In genomic region chr7:761631-762030, GRCh38 we compare ENCODE assay signal across 26 cellular contexts.
"Had no signal": no experiment of that assay in that cellular context is flagged by ENCODE, and none has a peak within 500 bp of the region (broad histone marks: within the 10 kb centered on the region; RNA-seq: fewer than 3 reads in every experiment).

No MANE protein-coding gene starts in this region.

- FAIRE-seq: colon, endothelial cell of umbilical vein, frontal cortex had no signal

- H3K27me3 Mint-ChIP-seq: memory B cell; naive B cell; naive thymus-derived CD8-positive, alpha-beta T cell had no signal

- H3K9me3 Mint-ChIP-seq: immature natural killer cell; memory B cell; mesothelial cell of epicardium; naive B cell; naive thymus-derived CD8-positive, alpha-beta T cell had no signal

- ATAC-seq: foreskin keratinocyte; gastroesophageal sphincter; heart left ventricle; left cardiac atrium; left lung; left ventricle myocardium superior; mucosa of descending colon; naive thymus-derived CD8-positive, alpha-beta T cell had no signal

- H3K9me3 ChIP-seq: esophagus muscularis mucosa, gastroesophageal sphincter, heart left ventricle, left lung, mucosa of descending colon had no signal

- H3K4me1 ChIP-seq: foreskin keratinocyte, heart left ventricle, left lung had no signal

- H3K27me3 ChIP-seq: dorsolateral prefrontal cortex, esophagus muscularis mucosa, foreskin keratinocyte, gastroesophageal sphincter, heart left ventricle, hepatocyte, left lung had no signal

- H2AFZ ChIP-seq: hepatocyte had no signal

- H3K4me2 ChIP-seq: hepatocyte had no signal

- H3K79me2 ChIP-seq: hepatocyte had no signal

- H3K4me3 Mint-ChIP-seq: immature natural killer cell; memory B cell; mesothelial cell of epicardium; naive B cell; naive thymus-derived CD8-positive, alpha-beta T cell had no signal

- H3K4me3 ChIP-seq: coronary artery, dorsolateral prefrontal cortex, esophagus muscularis mucosa, gastroesophageal sphincter, heart left ventricle, hepatocyte, left lung, lung, mucosa of descending colon had no signal

- DNase-seq: dermis blood vessel endothelial cell; dorsolateral prefrontal cortex; effector CD4-positive, alpha-beta T cell; effector memory CD4-positive, alpha-beta T cell; foreskin keratinocyte; hypothalamus; immature natural killer cell; islet precursor cell; left cardiac atrium; left ventricle myocardium superior; mammary epithelial cell; naive B cell had no signal

- H3K27ac ChIP-seq: coronary artery, dorsolateral prefrontal cortex, esophagus muscularis mucosa, foreskin keratinocyte, gastroesophageal sphincter, heart left ventricle, hepatocyte, left lung had no signal

- H3K27ac Mint-ChIP-seq: memory B cell, mesothelial cell of epicardium, naive B cell had no signal

- H3K4me1 Mint-ChIP-seq: immature natural killer cell; memory B cell; mesothelial cell of epicardium; naive B cell; naive thymus-derived CD8-positive, alpha-beta T cell had no signal
